8 cellular contexts compared by ENCODE assay signal in the genomic region with DNA sequence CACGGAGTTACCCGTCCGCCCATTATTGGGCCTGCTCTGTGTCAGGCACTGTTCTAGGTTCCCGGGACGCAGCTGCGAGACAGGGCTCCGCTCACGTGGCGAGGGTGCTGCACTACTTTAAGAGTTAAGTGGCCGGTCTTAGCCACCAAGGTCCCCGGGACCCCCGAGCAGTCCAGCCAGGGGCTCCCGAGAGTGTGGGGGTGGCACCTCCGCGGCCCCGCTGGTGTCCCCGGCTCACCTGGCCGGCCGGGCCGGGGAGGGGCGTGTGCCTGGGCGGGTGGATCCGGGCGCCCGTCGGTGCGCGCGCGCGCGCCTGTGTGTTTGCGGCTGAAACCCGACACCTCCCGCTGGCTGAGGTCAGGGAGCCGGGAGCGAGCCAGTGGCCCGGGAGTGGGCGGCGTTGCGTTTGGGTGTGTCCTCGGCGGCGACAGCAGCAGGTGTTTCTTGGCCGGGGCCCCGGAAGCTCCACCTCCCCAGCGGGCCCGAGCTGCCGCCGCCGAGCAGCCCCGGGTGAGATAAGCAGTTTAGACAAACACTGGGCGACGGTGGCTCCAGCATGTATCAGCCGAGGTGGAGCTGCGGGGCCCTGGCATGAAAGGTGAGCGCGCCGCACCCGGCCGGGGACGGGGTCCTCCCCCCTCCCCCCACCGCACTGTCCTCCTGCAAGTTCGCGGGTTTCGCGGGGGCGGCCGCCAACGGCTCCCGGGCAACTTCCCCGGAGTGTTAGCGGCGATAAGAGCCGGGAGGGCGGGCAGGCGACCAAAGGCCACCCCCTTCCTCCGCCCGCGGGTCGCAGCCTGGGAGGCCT. TPM values are rescaled to one million over a fixed set of nuclear protein-coding genes. Genes with fewer than 3 reads are reported as not detected.
DNase-seq lines count a peak whose midpoint lies in the region; ATAC-seq, FAIRE-seq and TF ChIP-seq lines count a peak whose summit lies in the region.

TSS of gene GSE1 (plus strand) at position 522 of the 808 bp plus-strand sequence. CDS start at position 592, 70 bp downstream.

- peak within 1 kb of the TSS; percentile 46 for H3K27ac ChIP-seq in SU-DHL-6 (ENCODE audit: low read depth, low read length)
- H3K27ac ChIP-seq in right atrium auricular region, result peak within 1 kb of the TSS; percentile 90 to 95

- peak; percentile 94 for DNase-seq in GM12865 (ENCODE audit: low read depth)
- peak; percentile 94 for DNase-seq in NCI-H1092 treated with DMSO at 0.1 percent for 48 hours (lab: John Stamatoyannopoulos, UW)
- peak; percentile 67 for DNase-seq in amniotic epithelial cell (ENCODE audit: low read depth)
- DNase-seq in right atrium auricular region (ENCODE audit: low spot score), result peak; percentile 95
- peak; percentile 86 for DNase-seq in retina
- DNase-seq in D721Med (ENCODE audit: insufficient read length, low spot score), result no peak

- H3K36me3 ChIP-seq in SU-DHL-6 (ENCODE audit: low read length) (no peaks in the 10 kb centered on the region), right atrium auricular region (no peaks in the 10 kb centered on the region)

- TF ChIP-seq CTCF in GM12865 (IDR thresholded peaks at IDR 0.05; ENCODE audit: insufficient read depth, low read depth, low read length, missing control alignments), result no peak
- no peak for TF ChIP-seq CTCF in SU-DHL-6 (IDR thresholded peaks at IDR 0.05; ENCODE audit: insufficient read depth, low read length, poor library complexity, severe bottlenecking)
- TF ChIP-seq CTCF in right atrium auricular region (IDR thresholded peaks at IDR 0.05), result no peak
- no peak for TF ChIP-seq CTCF in D721Med (IDR thresholded peaks at IDR 0.05; ENCODE audit: insufficient read depth, missing control alignments)

- H3K9me2 ChIP-seq in SU-DHL-6 (replicated peaks; ENCODE audit: insufficient read depth, low read length), result no peaks in the 10 kb centered on the region

- H3K9me3 ChIP-seq in SU-DHL-6 (ENCODE audit: insufficient read depth, low read length) (no peaks in the 10 kb centered on the region), right atrium auricular region (no peaks in the 10 kb centered on the region)

- H3K4me3 ChIP-seq in GM12865 (ENCODE audit: low read depth, low read length), result peak within 1 kb of the TSS; percentile 78
- H3K4me3 ChIP-seq in SU-DHL-6 (ENCODE audit: insufficient read depth, low read length, poor library complexity, severe bottlenecking), result peak within 1 kb of the TSS; percentile 55
- H3K4me3 ChIP-seq in right atrium auricular region, result peak within 1 kb of the TSS; percentile 52 to 66

- peaks cover 0 to 81% of the 10 kb centered on the region in 2 donors for H3K4me1 ChIP-seq in right atrium auricular region

- H3K27me3 ChIP-seq in SU-DHL-6 (ENCODE audit: low read length) (no peaks in the 10 kb centered on the region), right atrium auricular region (no peaks in the 10 kb centered on the region)

- peak within 1 kb of the TSS; percentile 55 for H2AFZ ChIP-seq in SU-DHL-6 (ENCODE audit: low read depth, low read length, severe bottlenecking)

- peak within 1 kb of the TSS; percentile 52 for H3K9ac ChIP-seq in SU-DHL-6 (ENCODE audit: low read length)

- no peaks in the 10 kb centered on the region for H4K20me1 ChIP-seq in SU-DHL-6 (ENCODE audit: low read depth, low read length)

- peak within 1 kb of the TSS; percentile 65 for H3K4me2 ChIP-seq in SU-DHL-6 (ENCODE audit: low read depth, low read length, poor library complexity, severe bottlenecking)

- H3K79me2 ChIP-seq in SU-DHL-6 (ENCODE audit: insufficient read depth, low read length), result no peaks in the 10 kb centered on the region

- no peaks in the 10 kb centered on the region; the same call in 1 of the 2 replicates for H3F3A ChIP-seq in SU-DHL-6 (ENCODE audit: insufficient read depth)

- no peak for FAIRE-seq in D721Med (lab: Jason Lieb, UNC)

- ATAC-seq in HG02588 (IDR thresholded peaks at IDR 0.05; ENCODE audit: unreplicated experiment), result peak; percentile 39

RNA-seq across cellular contexts. Expression of gene GSE1, which starts in this region (rescaled TPM):
- 10 to 100 TPM; 37.1 to 55.7 TPM for total RNA-seq in right atrium auricular region
